In genomic region chr4:123649644-123650356, GRCh38 we compare ENCODE assay signal across 8 cellular contexts.
DNase-seq lines count a peak whose midpoint lies in the region; ATAC-seq and TF ChIP-seq lines count a peak whose summit lies in the region.

No MANE protein-coding gene starts in this region.

- H3K4me3 Mint-ChIP-seq in activated CD8-positive, alpha-beta memory T cell treated with anti-CD3 and anti-CD28 coated beads, Interleukin-2, amount 10 ng/mL, durations not matched to agents 7 days and 5 days, result no peak overlapping the region

- no peak overlapping the region for H3K4me3 ChIP-seq in choroid plexus epithelial cell (ENCODE audit: low read depth, low read length)
- peak overlapping the region; percentile 24 to 43 for H3K4me3 ChIP-seq in mucosa of rectum (ENCODE audit: low read length in 2 of 2)

- no peaks in the 10 kb centered on the region for H3K27me3 ChIP-seq in mucosa of rectum (ENCODE audit: control insufficient read depth in 2 of 2, insufficient read depth in 2 of 2, low read length in 2 of 2)

- no peaks in the 10 kb centered on the region for H3K36me3 ChIP-seq in mucosa of rectum (ENCODE audit: control insufficient read depth in 2 of 2, insufficient read depth in 2 of 2, low read length in 2 of 2)

- H3K27me3 Mint-ChIP-seq in activated CD8-positive, alpha-beta memory T cell treated with anti-CD3 and anti-CD28 coated beads, Interleukin-2, amount 10 ng/mL, durations not matched to agents 7 days and 5 days, result no peaks in the 10 kb centered on the region

- peak overlapping the region in 1 of 2 donors; percentile 32 for H3K9ac ChIP-seq in mucosa of rectum (ENCODE audit: low read depth in 1 of 2, low read length in 2 of 2)

- DNase-seq in Daoy (ENCODE audit: low read depth) (peak; percentile 14), NCI-H2081 (lab: John Stamatoyannopoulos, UW) (peak; percentile 75 to 92), choroid plexus epithelial cell (ENCODE audit: low read depth) (peak; percentile 89), middle frontal gyrus (ENCODE audit: extremely low spot score, low spot score) (no peak)
- DNase-seq in activated CD8-positive, alpha-beta memory T cell treated with anti-CD3 and anti-CD28 coated beads, Interleukin-2, amount 10 ng/mL, durations not matched to agents 7 days and 5 days, result no peak
- no peak for DNase-seq in stimulated activated naive CD4-positive, alpha-beta T cell treated with Interleukin-2 at 50 U/mL for 16 hours (lab: John Stamatoyannopoulos, UW)

- ATAC-seq in HG02588 (IDR thresholded peaks at IDR 0.05; ENCODE audit: unreplicated experiment), result peak; percentile 29
- ATAC-seq in activated CD8-positive, alpha-beta memory T cell treated with anti-CD3 and anti-CD28 coated beads, Interleukin-2, amount 10 ng/mL, durations not matched to agents 7 days and 5 days, result no peak

- CTCF ChIA-PET in activated CD8-positive, alpha-beta memory T cell treated with anti-CD3 and anti-CD28 coated beads, Interleukin-2, amount 10 ng/mL, durations not matched to agents 7 days and 5 days (lab: Charles Lee), result interaction anchor here (1.1 to 1.7 kb wide), 2 partner anchors 14 to 251 kb away, joined by 3 to 4 read pairs; no protein-coding TSS in a partner anchor

- H3K27ac Mint-ChIP-seq in activated CD8-positive, alpha-beta memory T cell treated with anti-CD3 and anti-CD28 coated beads, Interleukin-2, amount 10 ng/mL, durations not matched to agents 7 days and 5 days, result no peak overlapping the region

- no peaks in the 10 kb centered on the region for H3K9me3 Mint-ChIP-seq in activated CD8-positive, alpha-beta memory T cell treated with anti-CD3 and anti-CD28 coated beads, Interleukin-2, amount 10 ng/mL, durations not matched to agents 7 days and 5 days (ENCODE audit: low read depth)

- peaks cover 17 to 18% of the 10 kb centered on the region in 2 donors for H3K4me1 ChIP-seq in mucosa of rectum (ENCODE audit: control insufficient read depth in 2 of 2, insufficient read depth in 2 of 2, low read length in 2 of 2)

- H3K27ac ChIP-seq in mucosa of rectum (ENCODE audit: low read depth in 2 of 2, low read length in 2 of 2), result peak overlapping the region; percentile 57 to 64

- H3K4me1 Mint-ChIP-seq in activated CD8-positive, alpha-beta memory T cell treated with anti-CD3 and anti-CD28 coated beads, Interleukin-2, amount 10 ng/mL, durations not matched to agents 7 days and 5 days, result no peaks in the 10 kb centered on the region

- no peaks in the 10 kb centered on the region for H3K9me3 ChIP-seq in mucosa of rectum (ENCODE audit: control insufficient read depth in 2 of 2, low read length in 2 of 2)

- TF ChIP-seq CTCF in choroid plexus epithelial cell (conservative IDR thresholded peaks at IDR 0.05; ENCODE audit: low read depth, low read length), result no peak

- H3K36me3 Mint-ChIP-seq in activated CD8-positive, alpha-beta memory T cell treated with anti-CD3 and anti-CD28 coated beads, Interleukin-2, amount 10 ng/mL, durations not matched to agents 7 days and 5 days, result peaks cover 1% of the 10 kb centered on the region

Comparison
In these comparisons a context has a peak if more than half of its experiments do, and no peak if none do; other contexts are left out.
1. DNase-seq: peak in Daoy (single experiment), NCI-H2081 (2 of 2) and choroid plexus epithelial cell (single experiment); none in activated CD8-positive, alpha-beta memory T cell treated with anti-CD3 and anti-CD28 coated beads, Interleukin-2, amount 10 ng/mL, durations not matched to agents 7 days and 5 days (single experiment), middle frontal gyrus (single experiment) and stimulated activated naive CD4-positive, alpha-beta T cell treated with Interleukin-2 at 50 U/mL for 16 hours (single experiment).